Comparison of ENCODE assay signal across 8 cellular contexts in the genomic region with DNA sequence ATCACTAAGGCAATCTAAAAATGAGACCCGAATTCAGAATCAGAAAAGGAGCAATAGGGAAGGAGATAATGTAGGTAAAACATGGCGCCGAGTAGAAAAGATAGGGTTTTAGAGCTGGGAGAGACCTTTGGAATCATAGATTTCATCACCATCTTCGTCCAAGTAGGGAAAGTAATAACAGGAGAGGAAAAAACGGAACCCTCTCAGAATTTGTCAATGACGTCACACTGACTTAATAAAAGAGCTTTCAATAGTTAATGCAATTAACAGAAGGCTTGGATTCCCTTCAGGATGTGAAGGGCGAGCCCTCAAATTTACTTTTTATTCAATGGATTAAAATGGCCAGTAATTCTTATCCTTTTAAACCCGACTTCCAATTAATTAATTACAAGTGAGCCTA. TPM values are rescaled to one million over a fixed set of nuclear protein-coding genes. Genes with fewer than 3 reads are reported as not detected.
A peak's percentile ranks its signal among the peaks of the same experiment; 100 is the strongest.
DNase-seq lines count a peak whose midpoint lies in the region; ATAC-seq, FAIRE-seq and TF ChIP-seq lines count a peak whose summit lies in the region.

No MANE protein-coding gene starts in this region.

- FAIRE-seq in HepG2 (lab: Jason Lieb, UNC), result no peak

- no peaks in the 10 kb centered on the region for H3K9me3 ChIP-seq in HepG2 (ENCODE audit: low read length)
- H3K9me3 ChIP-seq in thoracic aorta, result no peaks in the 10 kb centered on the region

- H3K4me1 ChIP-seq in HepG2 (ENCODE audit: insufficient read depth, low read length) (peaks cover 25% of the 10 kb centered on the region), thoracic aorta (ENCODE audit: control insufficient read depth in 1 of 2, low read depth in 2 of 2) (peaks cover 12 to 28% of the 10 kb centered on the region in 2 donors)

- BruUV-seq in HepG2 (replicated peaks; lab: Mats Ljungman, UMichigan), result no TSS peak

- peak overlapping the region; percentile 98 for H3K27ac Mint-ChIP-seq in activated naive CD8-positive, alpha-beta T cell treated with anti-CD3 and anti-CD28 coated beads, Interleukin-2, amount 50 U/mL, for 24 hours

- POLR2A ChIA-PET in HepG2 (lab: Yijun Ruan, JAX), result interaction anchor here (1.0 to 3.3 kb wide), 3 partner anchors 97 to 130 kb away, joined by 4 to 10 read pairs (median 6); a partner anchor contains a TSS

- no peak for DNase-seq in activated T-cell treated with anti-CD3 and anti-CD28 coated beads, Interleukin-2, amount 50 U/mL, for 4 hours
- DNase-seq in activated T-cell treated with anti-CD3 and anti-CD28 coated beads, Interleukin-2, amount 50 U/mL, for 48 hours, result no peak
- no peak for DNase-seq in activated naive CD8-positive, alpha-beta T cell treated with anti-CD3 and anti-CD28 coated beads, Interleukin-2, amount 50 U/mL, for 24 hours
- DNase-seq in HepG2 (ENCODE audit: low spot score), result peak; percentile 13
- no peak for DNase-seq in thoracic aorta (ENCODE audit: low spot score)
- no peak for DNase-seq in NK-92 (lab: John Stamatoyannopoulos, UW; ENCODE audit: unreplicated experiment)

- peak overlapping the region; percentile 79 to 98 (median 95) for H3K4me3 ChIP-seq in HepG2 (replicated peaks in 1 of 3; ENCODE audit: insufficient read depth in 1 of 3, low read depth in 2 of 3, low read length in 3 of 3)
- peak overlapping the region; percentile 100 for H3K4me3 ChIP-seq in thoracic aorta

- H4K20me1 ChIP-seq in HepG2 (ENCODE audit: insufficient read depth, low read length), result no peaks in the 10 kb centered on the region

- no peaks in the 10 kb centered on the region for H3K27me3 Mint-ChIP-seq in activated T-cell treated with anti-CD3 and anti-CD28 coated beads, Interleukin-2, amount 50 U/mL, for 4 hours (ENCODE audit: low read depth)
- peaks cover 5% of the 10 kb centered on the region for H3K27me3 Mint-ChIP-seq in activated naive CD8-positive, alpha-beta T cell treated with anti-CD3 and anti-CD28 coated beads, Interleukin-2, amount 50 U/mL, for 24 hours

- in situ Hi-C loops in HepG2 (cut with HindIII; ENCODE audit: extremely low pct_ligation_motif_present, low pct_unique_long_range_greater_than_20kb), result no loop called here

- TF ChIP-seq EP300 in HepG2 (IDR thresholded peaks at IDR 0.05; ENCODE audit: low read depth in 2 of 2, low read length in 2 of 2), result no peak
- TF ChIP-seq EP300 in HepG2 (CRISPR knock-in tag; IDR thresholded peaks at IDR 0.05; ENCODE audit: borderline replicate concordance), result no peak

- H3K4me3 Mint-ChIP-seq in activated T-cell treated with anti-CD3 and anti-CD28 coated beads, Interleukin-2, amount 50 U/mL, for 4 hours, result peak overlapping the region; percentile 99
- H3K4me3 Mint-ChIP-seq in activated naive CD8-positive, alpha-beta T cell treated with anti-CD3 and anti-CD28 coated beads, Interleukin-2, amount 50 U/mL, for 24 hours, result peak overlapping the region; percentile 99

- TF ChIP-seq RAD21 in HepG2 (CRISPR knock-in tag; IDR thresholded peaks at IDR 0.05), result no peak

- H3K4me2 ChIP-seq in HepG2 (ENCODE audit: low read depth, low read length), result peak overlapping the region; percentile 82

- no peaks in the 10 kb centered on the region for H3K9me3 Mint-ChIP-seq in activated T-cell treated with anti-CD3 and anti-CD28 coated beads, Interleukin-2, amount 50 U/mL, for 4 hours
- H3K9me3 Mint-ChIP-seq in activated naive CD8-positive, alpha-beta T cell treated with anti-CD3 and anti-CD28 coated beads, Interleukin-2, amount 50 U/mL, for 24 hours, result no peaks in the 10 kb centered on the region

- WGBS in HepG2 (ENCODE audit: low lambda C conversion rate), result 5% methylated on average over 8 of the region's 8 CpGs

- H3K79me2 ChIP-seq in HepG2 (ENCODE audit: insufficient read depth, low read length), result peaks cover 32% of the 10 kb centered on the region

- no peak for TF ChIP-seq CTCF in HepG2 (CRISPR knock-in tag; IDR thresholded peaks at IDR 0.05)
- no peak for TF ChIP-seq CTCF in thoracic aorta (IDR thresholded peaks at IDR 0.05)

- no peak for ATAC-seq in activated T-cell treated with anti-CD3 and anti-CD28 coated beads, Interleukin-2, amount 50 U/mL, for 4 hours
- ATAC-seq in activated naive CD8-positive, alpha-beta T cell treated with anti-CD3 and anti-CD28 coated beads, Interleukin-2, amount 50 U/mL, for 24 hours, result no peak
- no peak for ATAC-seq in HepG2
- ATAC-seq in thoracic aorta (ENCODE audit: insufficient number of reproducible peaks, low FRiP score, low read depth), result no peak
- ATAC-seq in GM19467 (IDR thresholded peaks at IDR 0.05; ENCODE audit: unreplicated experiment), result no peak
- ATAC-seq in HG03135 (IDR thresholded peaks at IDR 0.05; ENCODE audit: unreplicated experiment), result no peak

- H3K27me3 ChIP-seq in HepG2 (ENCODE audit: control insufficient read depth in 1 of 2, insufficient read depth in 2 of 2, low read length in 2 of 2) (no peaks in the 10 kb centered on the region), thoracic aorta (replicated peaks; ENCODE audit: insufficient read depth) (no peaks in the 10 kb centered on the region)

- TF ChIP-seq POLR2A in HepG2 (IDR thresholded peaks at IDR 0.05; ENCODE audit: insufficient read depth in 1 of 2, low read depth in 2 of 2, low read length in 2 of 2), result no peak

- H3K36me3 Mint-ChIP-seq in activated T-cell treated with anti-CD3 and anti-CD28 coated beads, Interleukin-2, amount 50 U/mL, for 4 hours (ENCODE audit: insufficient read depth), result peaks cover 3% of the 10 kb centered on the region
- peaks cover 3% of the 10 kb centered on the region for H3K36me3 Mint-ChIP-seq in activated naive CD8-positive, alpha-beta T cell treated with anti-CD3 and anti-CD28 coated beads, Interleukin-2, amount 50 U/mL, for 24 hours (ENCODE audit: low read depth)

- H3K27ac ChIP-seq in HepG2 (ENCODE audit: extremely low read length, insufficient read depth, low read length) (peak overlapping the region; percentile 41), thoracic aorta (peak overlapping the region; percentile 67 to 95)

- peak overlapping the region; percentile 22 for H2AFZ ChIP-seq in HepG2 (ENCODE audit: low read length)

- CTCF ChIA-PET in HepG2 (lab: Yijun Ruan, JAX; ENCODE audit: low intra/inter-chr PET ratio, low total read pairs), result no interaction called here

- H3K4me1 Mint-ChIP-seq in activated T-cell treated with anti-CD3 and anti-CD28 coated beads, Interleukin-2, amount 50 U/mL, for 4 hours (ENCODE audit: low read depth), result peaks cover 26% of the 10 kb centered on the region
- peaks cover 34% of the 10 kb centered on the region for H3K4me1 Mint-ChIP-seq in activated naive CD8-positive, alpha-beta T cell treated with anti-CD3 and anti-CD28 coated beads, Interleukin-2, amount 50 U/mL, for 24 hours

- H3K36me3 ChIP-seq in HepG2 (replicated peaks in 1 of 2; ENCODE audit: control insufficient read depth in 1 of 2, insufficient read depth in 2 of 2, low read length in 2 of 2) (no peaks in the 10 kb centered on the region), thoracic aorta (no peaks in the 10 kb centered on the region)

- intact Hi-C loops in HepG2 (cut with micrococcal nuclease; ENCODE audit: unreplicated experiment), result loop anchor here (2.0 to 10.0 kb wide), 2 partner anchors 97 to 105 kb away; a partner anchor contains a TSS

- peak overlapping the region; percentile 92 for H3K9ac ChIP-seq in HepG2 (ENCODE audit: insufficient read depth, low read depth, low read length)

TF ChIP-seq in HepG2, 621 proteins besides CTCF, POLR2A, EP300 and RAD21 (continues in another document):
- peak; percentile 98 for TF ChIP-seq ATF7 (IDR thresholded peaks at IDR 0.05)
- no peak for TF ChIP-seq ATF7 (CRISPR knock-in tag; IDR thresholded peaks at IDR 0.05)
- TF ChIP-seq, protein P1, sequence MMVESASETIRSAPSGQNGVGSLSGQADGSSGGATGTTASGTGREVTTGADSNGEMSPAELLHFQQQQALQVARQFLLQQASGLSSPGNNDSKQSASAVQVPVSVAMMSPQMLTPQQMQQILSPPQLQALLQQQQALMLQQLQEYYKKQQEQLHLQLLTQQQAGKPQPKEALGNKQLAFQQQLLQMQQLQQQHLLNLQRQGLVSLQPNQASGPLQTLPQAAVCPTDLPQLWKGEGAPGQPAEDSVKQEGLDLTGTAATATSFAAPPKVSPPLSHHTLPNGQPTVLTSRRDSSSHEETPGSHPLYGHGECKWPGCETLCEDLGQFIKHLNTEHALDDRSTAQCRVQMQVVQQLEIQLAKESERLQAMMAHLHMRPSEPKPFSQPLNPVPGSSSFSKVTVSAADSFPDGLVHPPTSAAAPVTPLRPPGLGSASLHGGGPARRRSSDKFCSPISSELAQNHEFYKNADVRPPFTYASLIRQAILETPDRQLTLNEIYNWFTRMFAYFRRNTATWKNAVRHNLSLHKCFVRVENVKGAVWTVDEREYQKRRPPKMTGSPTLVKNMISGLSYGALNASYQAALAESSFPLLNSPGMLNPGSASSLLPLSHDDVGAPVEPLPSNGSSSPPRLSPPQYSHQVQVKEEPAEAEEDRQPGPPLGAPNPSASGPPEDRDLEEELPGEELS (CRISPR knock-in tag; IDR thresholded peaks at IDR 0.05), result no peak
- TF ChIP-seq ATF1 (CRISPR knock-in tag; IDR thresholded peaks at IDR 0.05), result 0 out of 2 replicates have a peak, but pooled peaks have one; percentile 20

RNA-seq across cellular contexts. Expression of a gene that starts 1.0 kb away (rescaled TPM):
- total RNA-seq in activated T-cell treated with anti-CD3 and anti-CD28 coated beads, Interleukin-2, amount 50 U/mL, for 4 hours, result 1 to 10 TPM; 5.9 to 8.2 (median 6.7) TPM
- 5.6 and 8.0 TPM in 2 replicates for total RNA-seq in HepG2 (2016; rRNA removed; fragmentation: Illumina TruSeq; extraction: Trizol)
- total RNA-seq in HepG2 (2016; cell fraction: cytosol; rRNA removed; fragmentation: Illumina TruSeq; extraction: Trizol; ENCODE audit: low read depth), result 11.1 and 12.3 TPM in 2 replicates
- total RNA-seq in HepG2 (2016; cell fraction: insoluble cytoplasmic fraction; rRNA removed; fragmentation: Illumina TruSeq; extraction: Trizol), result 4.9 and 8.3 TPM in 2 replicates
- 4.9 and 7.4 TPM in 2 replicates for total RNA-seq in HepG2 (2016; cell fraction: membrane; rRNA removed; fragmentation: Illumina TruSeq; extraction: Trizol)
- total RNA-seq in HepG2 (2016; cell fraction: nucleus; rRNA removed; fragmentation: Illumina TruSeq; extraction: Trizol), result 11.1 and 11.4 TPM in 2 replicates
- 4.2 and 5.7 TPM in 2 replicates for polyA plus RNA-seq in HepG2 (2011; rRNA removed)
- 1.5 and 2.2 TPM in 2 replicates for polyA plus RNA-seq in HepG2 (2011; cell fraction: cytosol; rRNA removed)
- polyA plus RNA-seq in HepG2 (2011; cell fraction: nucleus; rRNA removed), result 6.1 and 8.1 TPM in 2 replicates
- 3.4 and 4.9 TPM in 2 replicates for polyA plus RNA-seq in HepG2 (2012)
- polyA plus RNA-seq in HepG2 (2016; cell fraction: cytosol; fragmentation: Illumina TruSeq; extraction: Trizol; ENCODE audit: low read depth), result 0.10 TPM in 2 replicates
- polyA plus RNA-seq in HepG2 (2016; cell fraction: insoluble cytoplasmic fraction; fragmentation: Illumina TruSeq; extraction: Trizol; ENCODE audit: low read depth), result 3.8 and 3.9 TPM in 2 replicates
- 0.32 and 0.34 TPM in 2 replicates for polyA plus RNA-seq in HepG2 (2016; cell fraction: membrane; fragmentation: Illumina TruSeq; extraction: Trizol; ENCODE audit: low read depth)
- polyA plus RNA-seq in HepG2 (2016; cell fraction: nucleus; fragmentation: Illumina TruSeq; extraction: Trizol; ENCODE audit: insufficient read depth, low read depth), result 11.0 and 11.4 TPM in 2 replicates
- 7.1 and 9.9 TPM in 2 replicates for polyA minus RNA-seq in HepG2 (2011; rRNA and poly(A)+ RNA removed; ENCODE audit: low replicate concordance)
- polyA minus RNA-seq in HepG2 (2011; cell fraction: cytosol; rRNA and poly(A)+ RNA removed), result 7.1 and 7.7 TPM in 2 replicates
- 24.6 and 27.4 TPM in 2 replicates for polyA minus RNA-seq in HepG2 (2011; cell fraction: nucleus; rRNA and poly(A)+ RNA removed)
- total RNA-seq in thoracic aorta, result 10 to 100 TPM; 13.4 to 18.8 TPM
